ENCODE assay signal across 1 cellular context in genomic region chr16:76535-77272, GRCh38.
A peak's percentile ranks its signal among the peaks of the same experiment; 100 is the strongest.
TF ChIP-seq lines count a peak whose summit lies in the region.

No MANE protein-coding gene starts in this region.

TF ChIP-seq in HepG2, 621 proteins besides CTCF, POLR2A, EP300 and RAD21 (continued from another document and continues in another):
- TF ChIP-seq RARA (CRISPR knock-in tag; IDR thresholded peaks at IDR 0.05), result peak; percentile 14; the same call in 1 of the 2 replicates
- no peak for TF ChIP-seq MAFG (CRISPR knock-in tag; IDR thresholded peaks at IDR 0.05)
- no peak for TF ChIP-seq SOX13 (IDR thresholded peaks at IDR 0.05)
- peak in 1 of 2 experiments; percentile 30; a peak in 1 of 4 replicates for TF ChIP-seq SOX13 (CRISPR knock-in tag; conservative IDR thresholded peaks at IDR 0.05 in 1 of 2, IDR thresholded peaks at IDR 0.05 in 1 of 2)
- no peak for TF ChIP-seq ZBTB20 (CRISPR knock-in tag; IDR thresholded peaks at IDR 0.05; ENCODE audit: borderline replicate concordance, low read depth)
- no peak for TF ChIP-seq E2F1 (CRISPR knock-in tag; IDR thresholded peaks at IDR 0.05)
- TF ChIP-seq HINFP (CRISPR knock-in tag; IDR thresholded peaks at IDR 0.05; ENCODE audit: low read depth), result no peak
- TF ChIP-seq ZFAT (CRISPR knock-in tag; conservative IDR thresholded peaks at IDR 0.05), result no peak
- TF ChIP-seq ZBTB33 (CRISPR knock-in tag; IDR thresholded peaks at IDR 0.05), result no peak
- TF ChIP-seq KMT2B (CRISPR knock-in tag; IDR thresholded peaks at IDR 0.05), result no peak
- TF ChIP-seq ZNF33B (CRISPR knock-in tag; IDR thresholded peaks at IDR 0.05), result no peak
- no peak for TF ChIP-seq THAP9 (CRISPR knock-in tag; IDR thresholded peaks at IDR 0.05; ENCODE audit: borderline replicate concordance)
- no peak for TF ChIP-seq XBP1 (CRISPR knock-in tag; IDR thresholded peaks at IDR 0.05)
- TF ChIP-seq DNMT3B (CRISPR knock-in tag; conservative IDR thresholded peaks at IDR 0.05), result no peak
- TF ChIP-seq ZNF576 (CRISPR knock-in tag; IDR thresholded peaks at IDR 0.05), result no peak
- TF ChIP-seq HES4 (CRISPR knock-in tag; IDR thresholded peaks at IDR 0.05; ENCODE audit: borderline replicate concordance), result no peak
- TF ChIP-seq HNRNPL (IDR thresholded peaks at IDR 0.05; ENCODE audit: low read depth, low read length), result 0 out of 2 replicates have a peak, but pooled peaks have one; percentile 20
- no peak for TF ChIP-seq STAG1 (CRISPR knock-in tag; IDR thresholded peaks at IDR 0.05)
- peak; percentile 55; the same call in 1 of the 2 replicates for TF ChIP-seq NFATC3 (CRISPR knock-in tag; IDR thresholded peaks at IDR 0.05)
- no peak for TF ChIP-seq MTA3 (CRISPR knock-in tag; IDR thresholded peaks at IDR 0.05)
- TF ChIP-seq EED (CRISPR knock-in tag; IDR thresholded peaks at IDR 0.05), result no peak
- no peak for TF ChIP-seq ZSCAN25 (CRISPR knock-in tag; IDR thresholded peaks at IDR 0.05)
- no peak for TF ChIP-seq HNF1A (IDR thresholded peaks at IDR 0.05; ENCODE audit: low read depth)
- no peak for TF ChIP-seq HNF1A (CRISPR knock-in tag; IDR thresholded peaks at IDR 0.05; ENCODE audit: borderline replicate concordance)
- TF ChIP-seq ZBTB1 (CRISPR knock-in tag; IDR thresholded peaks at IDR 0.05; ENCODE audit: borderline replicate concordance), result no peak
- TF ChIP-seq KLF15 (CRISPR knock-in tag; IDR thresholded peaks at IDR 0.05; ENCODE audit: borderline replicate concordance), result no peak
- no peak for TF ChIP-seq HMGXB3 (CRISPR knock-in tag; IDR thresholded peaks at IDR 0.05; ENCODE audit: borderline replicate concordance)
- TF ChIP-seq HDAC6 (IDR thresholded peaks at IDR 0.05; ENCODE audit: low read depth, low read length), result no peak
- TF ChIP-seq ZNF629 (CRISPR knock-in tag; conservative IDR thresholded peaks at IDR 0.05), result no peak
- no peak for TF ChIP-seq CERS6 (CRISPR knock-in tag; IDR thresholded peaks at IDR 0.05)
- no peak for TF ChIP-seq AHDC1 (CRISPR knock-in tag; IDR thresholded peaks at IDR 0.05; ENCODE audit: borderline replicate concordance)
- no peak for TF ChIP-seq ZNF333 (CRISPR knock-in tag; IDR thresholded peaks at IDR 0.05; ENCODE audit: borderline replicate concordance)
- TF ChIP-seq TCF7 (IDR thresholded peaks at IDR 0.05; ENCODE audit: low read depth), result no peak
- TF ChIP-seq ZNF546 (CRISPR knock-in tag; conservative IDR thresholded peaks at IDR 0.05), result no peak
- no peak for TF ChIP-seq MTF1 (CRISPR knock-in tag; IDR thresholded peaks at IDR 0.05)
- no peak for TF ChIP-seq NR2F1 (CRISPR knock-in tag; IDR thresholded peaks at IDR 0.05)
- TF ChIP-seq ZNF234 (CRISPR knock-in tag; conservative IDR thresholded peaks at IDR 0.05), result no peak
- no peak for TF ChIP-seq ZNF331 (CRISPR knock-in tag; IDR thresholded peaks at IDR 0.05)
